ENCODE assay signal across 18 cellular contexts in genomic region chr1:169468982-169469381, GRCh38. TPM values are rescaled to one million over a fixed set of nuclear protein-coding genes. Genes with fewer than 3 reads are reported as not detected.
"Had no signal": no experiment of that assay in that cellular context is flagged by ENCODE, and none has a peak within 500 bp of the region (broad histone marks: within the 10 kb centered on the region; RNA-seq: fewer than 3 reads in every experiment).

No MANE protein-coding gene starts in this region.

- DNase-seq: activated CD4-positive, alpha-beta memory T cell treated with anti-CD3 and anti-CD28 coated beads, Interleukin-2, amount 10 ng/mL, durations not matched to agents 7 days and 5 days; activated CD4-positive, alpha-beta T cell treated with anti-CD3 and anti-CD28 coated beads for 4 hours; activated effector memory CD4-positive, alpha-beta T cell treated with Interleukin-2 at 50 U/mL for 16 hours; activated naive CD4-positive, alpha-beta T cell treated with anti-CD3 and anti-CD28 coated beads, Interleukin-2, amount 50 U/mL, for 16 hours; activated T-cell treated with anti-CD3 and anti-CD28 coated beads, Interleukin-2, amount 50 U/mL, for 4 hours; foreskin keratinocyte; mesendoderm; nucleus accumbens; posterior cingulate gyrus; stimulated activated CD4-positive, alpha-beta T cell treated with anti-CD3 and anti-CD28 coated beads, Interleukin-15, amount 100 ng/mL, for 24 hours; stimulated activated CD4-positive, alpha-beta T cell treated with anti-CD3 and anti-CD28 coated beads, Interleukin-4, amount 100 ng/mL, for 1 hour; stimulated activated naive CD8-positive, alpha-beta T cell treated with anti-CD3 and anti-CD28 coated beads, Interleukin-15, Interleukin-2, amounts not matched to agents 100 U/mL and 50 U/mL, for 24 hours; T1000; WERI-Rb-1 had no signal

- ATAC-seq: activated T-cell treated with anti-CD3 and anti-CD28 coated beads, Interleukin-2, amount 50 U/mL, for 4 hours; foreskin keratinocyte; natural killer cell treated with Interleukin-12 subunit alpha and Interleukin-12 subunit beta and Interleukin-15 and Interleukin-18, amount 100 ng/mL, for 72 hours; stimulated activated naive CD8-positive, alpha-beta T cell treated with anti-CD3 and anti-CD28 coated beads, Interleukin-15, Interleukin-2, amounts not matched to agents 100 U/mL and 50 U/mL, for 24 hours had no signal

- H3K4me3 ChIP-seq: skin epidermis had no signal

- H3K4me1 ChIP-seq: foreskin keratinocyte had no signal

- H3K36me3 ChIP-seq: WERI-Rb-1 had no signal

- FAIRE-seq: astrocyte, colon had no signal

- H3K27me3 ChIP-seq: foreskin keratinocyte had no signal

- H3K27ac ChIP-seq: foreskin keratinocyte, skin epidermis, WERI-Rb-1 had no signal

RNA-seq across cellular contexts. Expression of gene CCDC181, which starts 41.7 kb away (rescaled TPM):
- total RNA-seq: activated CD4-positive, alpha-beta memory T cell treated with anti-CD3 and anti-CD28 coated beads, Interleukin-2, amount 10 ng/mL, durations not matched to agents 7 days and 5 days; foreskin keratinocyte had no signal
